Comparison of ENCODE assay signal across 8 cellular contexts in the genomic region with DNA sequence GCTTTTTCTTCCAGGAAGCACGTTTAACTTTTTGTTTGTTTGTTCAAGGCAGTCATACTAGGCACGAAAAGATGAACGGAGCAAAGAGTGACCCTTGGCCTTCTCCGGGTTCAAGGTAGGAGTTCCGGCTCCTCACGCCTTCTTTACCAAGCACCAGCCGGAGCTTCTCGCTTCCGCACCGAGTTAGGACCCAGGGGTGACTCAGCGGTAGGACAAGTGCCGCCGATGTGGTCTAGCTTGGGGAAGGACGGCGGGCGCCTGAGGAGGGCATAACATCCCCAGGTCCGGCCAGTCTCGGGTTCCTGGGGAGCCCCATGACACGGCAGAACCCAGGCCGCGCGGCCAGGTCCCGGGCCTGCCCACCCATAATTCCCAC. TPM values are rescaled to one million over a fixed set of nuclear protein-coding genes. Genes with fewer than 3 reads are reported as not detected.
DNase-seq lines count a peak whose midpoint lies in the region; ATAC-seq and TF ChIP-seq lines count a peak whose summit lies in the region.

No MANE protein-coding gene starts in this region.

- TSS peak; percentile 81 for BruUV-seq in PC-9 (replicated peaks; lab: Mats Ljungman, UMichigan)

- in situ Hi-C loops in gastrocnemius medialis (cut with MboI; ENCODE audit: low sequenced_read_pairs in 4 of 4) = no loop called here

- peak overlapping the region; percentile 71 for H2AFZ ChIP-seq in PC-9

- TF ChIP-seq CTCF in 22Rv1 (IDR thresholded peaks at IDR 0.05) (no peak), PC-9 (conservative IDR thresholded peaks at IDR 0.05) (no peak), gastrocnemius medialis (IDR thresholded peaks at IDR 0.05 in 4 of 5, conservative IDR thresholded peaks at IDR 0.05 in 1 of 5) (no peak)

- H3K27ac ChIP-seq in 22Rv1 = peak overlapping the region; percentile 89
- H3K27ac ChIP-seq in PC-9 = peak overlapping the region; percentile 88
- peak overlapping the region; percentile 89 to 97 (median 95) for H3K27ac ChIP-seq in gastrocnemius medialis

- H3K27ac Mint-ChIP-seq in activated naive CD4-positive, alpha-beta T cell treated with anti-CD3 and anti-CD28 coated beads, Interleukin-2, amount 50 U/mL, for 24 hours = peak overlapping the region; percentile 76

- no peaks in the 10 kb centered on the region for H3K9me3 Mint-ChIP-seq in activated naive CD4-positive, alpha-beta T cell treated with anti-CD3 and anti-CD28 coated beads, Interleukin-2, amount 50 U/mL, for 24 hours

- peaks cover 70% of the 10 kb centered on the region for H3K79me2 ChIP-seq in PC-9 (ENCODE audit: low read depth)

- peaks cover 31% of the 10 kb centered on the region for H3K4me1 Mint-ChIP-seq in activated naive CD4-positive, alpha-beta T cell treated with anti-CD3 and anti-CD28 coated beads, Interleukin-2, amount 50 U/mL, for 24 hours

- ATAC-seq in GM18511 (IDR thresholded peaks at IDR 0.05; ENCODE audit: unreplicated experiment) = peak; percentile 41
- ATAC-seq in HG03064 (IDR thresholded peaks at IDR 0.05; ENCODE audit: low read depth, unreplicated experiment) = peak; percentile 23
- ATAC-seq in left ventricle myocardium superior = peak; percentile 42
- peak; percentile 46 to 57 for ATAC-seq in gastrocnemius medialis

- H3K4me3 Mint-ChIP-seq in activated naive CD4-positive, alpha-beta T cell treated with anti-CD3 and anti-CD28 coated beads, Interleukin-2, amount 50 U/mL, for 24 hours = peak overlapping the region; percentile 93

- H3K27me3 ChIP-seq in PC-9 (ENCODE audit: insufficient read depth, low read depth) (no peaks in the 10 kb centered on the region), gastrocnemius medialis (no peaks in the 10 kb centered on the region)

- POLR2A ChIA-PET in PC-9 (lab: Charles Lee; ENCODE audit: unreplicated experiment) = interaction anchor here (0.6 kb wide), 3 partner anchors 50 to 1458 kb away, joined by 3 to 18 read pairs (median 14); no protein-coding TSS in a partner anchor

- intact Hi-C loops in PC-9 (cut with micrococcal nuclease; ENCODE audit: unreplicated experiment) = loop anchor here (1.0 to 2.0 kb wide), 2 partner anchors 58 to 107 kb away; no protein-coding TSS in a partner anchor
- intact Hi-C loops in left ventricle myocardium superior (cut with micrococcal nuclease) = no loop called here
- intact Hi-C loops in gastrocnemius medialis (cut with DNase I; ENCODE audit: low total_unique reads) = loop anchor here (1.0 to 5.0 kb wide), 3 partner anchors 40 to 211 kb away; partner anchors contain the start of gene SYPL2

- TF ChIP-seq POLR2A in gastrocnemius medialis (IDR thresholded peaks at IDR 0.05) = no peak

- H3K4me2 ChIP-seq in PC-9 = peak overlapping the region; percentile 95

- H4K20me1 ChIP-seq in PC-9 (ENCODE audit: insufficient read depth) = peaks cover 40% of the 10 kb centered on the region

- H3K36me3 ChIP-seq in PC-9 (ENCODE audit: low read depth) (no peaks in the 10 kb centered on the region; the same call in 1 of the 2 replicates), gastrocnemius medialis (peaks cover 0 to 8% of the 10 kb centered on the region in 2 donors)

- H3K4me3 ChIP-seq in PC-9 = peak overlapping the region; percentile 98
- peak overlapping the region; percentile 86 to 90 (median 88) for H3K4me3 ChIP-seq in gastrocnemius medialis

- H3K9me3 ChIP-seq in PC-9 (ENCODE audit: insufficient read depth, low read depth) (no peaks in the 10 kb centered on the region), gastrocnemius medialis (no peaks in the 10 kb centered on the region)

- H3K9me2 ChIP-seq in PC-9 (ENCODE audit: insufficient read depth) = no peaks in the 10 kb centered on the region

- peak in 1 of 2 experiments; percentile 80 for DNase-seq in PC-9
- DNase-seq in left ventricle myocardium superior = no peak
- peak in 1 of 2 donors; percentile 57 for DNase-seq in gastrocnemius medialis
- DNase-seq in NCI-H128 (lab: John Stamatoyannopoulos, UW; ENCODE audit: unreplicated experiment) = no peak

- peaks cover 34% of the 10 kb centered on the region for H3F3A ChIP-seq in PC-9 (ENCODE audit: insufficient read depth, low read depth)

- H3K27me3 Mint-ChIP-seq in activated naive CD4-positive, alpha-beta T cell treated with anti-CD3 and anti-CD28 coated beads, Interleukin-2, amount 50 U/mL, for 24 hours = no peaks in the 10 kb centered on the region

- H3K4me1 ChIP-seq in PC-9 (replicated peaks; ENCODE audit: insufficient read depth) (peaks cover 27% of the 10 kb centered on the region), gastrocnemius medialis (peaks cover 35 to 42% of the 10 kb centered on the region in 2 donors)

- CTCF ChIA-PET in PC-9 (lab: Charles Lee) = interaction anchor here (1.1 kb wide), 1 partner anchor 68 kb away, joined by 3 read pairs; the partner anchor contains the start of gene CYB561D1

- peaks cover 11% of the 10 kb centered on the region for H3K36me3 Mint-ChIP-seq in activated naive CD4-positive, alpha-beta T cell treated with anti-CD3 and anti-CD28 coated beads, Interleukin-2, amount 50 U/mL, for 24 hours

RNA-seq across cellular contexts. Expression of gene PSMA5, which starts 0.4 kb away (rescaled TPM):
- 168 and 172 TPM in 2 replicates for total RNA-seq in PC-9 (2021)
- total RNA-seq in left ventricle myocardium superior = 50.8 TPM
- total RNA-seq in gastrocnemius medialis = 10 to 100 TPM; 63.5 to 82.5 (median 78.2) TPM

RNA-seq across cellular contexts. Expression of gene SORT1, which starts 28.2 kb away (rescaled TPM):
- total RNA-seq in PC-9 (2021) (25.7 and 27.9 TPM in 2 replicates), left ventricle myocardium superior (117 TPM), gastrocnemius medialis (100 to 1,000 TPM in 3 of 4 donors, 10 to 100 TPM in 1; 93.7 to 226 (median 190) TPM)

RNA-seq across cellular contexts. Expression of gene SYPL2, which starts 40.5 kb away (rescaled TPM):
- total RNA-seq in PC-9 (2021) = 0.09 and 0.28 TPM in 2 replicates
- 30.4 TPM for total RNA-seq in left ventricle myocardium superior
- total RNA-seq in gastrocnemius medialis = 100 to 1,000 TPM in 1 of 4 donors, 10 to 100 TPM in 3; 15.7 to 127 (median 83.7) TPM

RNA-seq across cellular contexts. Expression of gene ATXN7L2, which starts 57.8 kb away (rescaled TPM):
- total RNA-seq in PC-9 (2021) = 4.7 and 5.7 TPM in 2 replicates
- 3.4 TPM for total RNA-seq in left ventricle myocardium superior
- 10 to 100 TPM in 1 of 4 donors, 1 to 10 TPM in 3; 2.1 to 12.1 (median 6.5) TPM for total RNA-seq in gastrocnemius medialis

Comparison
In these comparisons a context has a peak if more than half of its experiments do, and no peak if none do; other contexts are left out.
1. RNA of gene SYPL2, which starts 40.5 kb away (total RNA-seq): 15.7 to 127 TPM in gastrocnemius medialis and 30.4 TPM in left ventricle myocardium superior (single experiment); 0.09 to 0.28 TPM in PC-9; every median in the first group is over 10 times any median in the second.
2. Peak in every context shown above with its lines, with median percentiles within 50 percentile points of each other: H3K27ac ChIP-seq and ATAC-seq.